ENCODE assay signal across 12 cellular contexts in genomic region chr5:123599171-123599570, GRCh38.
"Had no signal": no experiment of that assay in that cellular context is flagged by ENCODE, and none has a peak within 500 bp of the region (broad histone marks: within the 10 kb centered on the region; RNA-seq: fewer than 3 reads in every experiment).

No MANE protein-coding gene starts in this region.

- H3K4me3 ChIP-seq: colonic mucosa, heart left ventricle, tibial nerve, vagina had no signal

- ATAC-seq: foreskin keratinocyte, heart left ventricle, left ventricle myocardium superior had no signal

- H3K27me3 ChIP-seq: colonic mucosa, foreskin keratinocyte, heart left ventricle, tibial nerve, vagina had no signal

- H3K9me3 ChIP-seq: colonic mucosa, heart left ventricle, tibial nerve, vagina had no signal

- H3K27ac ChIP-seq: colonic mucosa, foreskin keratinocyte, heart left ventricle, tibial nerve, vagina had no signal

- H3K4me1 ChIP-seq: colonic mucosa, foreskin keratinocyte, vagina had no signal

- DNase-seq: anterior cingulate cortex; colonic mucosa; effector CD4-positive, alpha-beta T cell; foreskin keratinocyte; heart left ventricle; islet precursor cell; left ventricle myocardium superior; stimulated activated CD4-positive, alpha-beta T cell treated with anti-CD3 and anti-CD28 coated beads, Interleukin-15, amount 100 ng/mL, for 24 hours; stimulated activated CD4-positive, alpha-beta T cell treated with anti-CD3 and anti-CD28 coated beads, Interleukin-4, amount 100 ng/mL, for 4 hours; SW 1271 had no signal

- H3K36me3 ChIP-seq: colonic mucosa, vagina had no signal
